1 cellular context compared by ENCODE assay signal in the genomic region with DNA sequence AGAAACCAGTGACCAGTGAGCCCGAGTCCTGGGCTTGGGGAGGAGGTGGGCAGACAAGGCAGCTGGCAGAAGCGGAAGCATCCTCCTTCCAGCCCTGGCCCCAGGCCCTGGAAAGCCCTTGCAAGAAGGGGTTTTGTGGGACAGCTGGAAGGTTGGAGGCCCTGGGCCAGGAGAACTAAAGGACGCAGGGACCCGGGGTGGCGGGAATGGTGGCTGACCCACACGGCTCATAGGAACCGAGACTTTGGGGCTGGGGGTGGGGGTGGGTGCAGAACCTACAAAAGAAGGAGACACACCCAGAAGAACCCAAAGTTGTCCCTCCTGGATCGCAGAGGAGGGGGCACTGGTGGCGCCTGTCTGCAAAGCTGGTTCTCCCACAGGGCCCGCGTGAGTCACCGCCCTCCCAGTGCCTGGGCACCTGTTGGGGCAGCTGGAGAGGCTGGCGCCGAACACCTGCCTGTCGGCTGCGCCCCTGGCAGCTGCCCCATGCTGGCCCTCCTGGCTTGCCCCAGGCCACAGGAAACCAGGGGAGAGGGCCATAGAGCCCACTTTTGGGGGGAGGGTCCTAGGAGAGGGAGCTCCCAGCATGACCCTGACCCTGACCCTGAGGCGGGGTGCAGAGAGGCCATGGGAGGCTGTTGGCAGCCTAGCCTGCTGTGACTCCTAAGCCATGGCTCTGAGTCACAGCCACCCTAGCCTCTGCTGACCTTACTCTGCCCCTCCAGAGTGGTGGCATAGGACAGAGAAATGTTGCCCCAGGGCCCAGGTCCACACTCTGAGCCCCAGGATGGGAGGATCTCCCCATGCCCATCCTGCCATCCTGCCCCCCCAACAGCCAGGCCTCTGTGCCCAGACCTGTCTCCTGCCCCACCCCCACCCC.
TF ChIP-seq lines count a peak whose summit lies in the region.

No MANE protein-coding gene starts in this region.

TF ChIP-seq in HEK293, 187 proteins besides CTCF, POLR2A, EP300 and RAD21 (continued from another document):
- TF ChIP-seq, protein P1, sequence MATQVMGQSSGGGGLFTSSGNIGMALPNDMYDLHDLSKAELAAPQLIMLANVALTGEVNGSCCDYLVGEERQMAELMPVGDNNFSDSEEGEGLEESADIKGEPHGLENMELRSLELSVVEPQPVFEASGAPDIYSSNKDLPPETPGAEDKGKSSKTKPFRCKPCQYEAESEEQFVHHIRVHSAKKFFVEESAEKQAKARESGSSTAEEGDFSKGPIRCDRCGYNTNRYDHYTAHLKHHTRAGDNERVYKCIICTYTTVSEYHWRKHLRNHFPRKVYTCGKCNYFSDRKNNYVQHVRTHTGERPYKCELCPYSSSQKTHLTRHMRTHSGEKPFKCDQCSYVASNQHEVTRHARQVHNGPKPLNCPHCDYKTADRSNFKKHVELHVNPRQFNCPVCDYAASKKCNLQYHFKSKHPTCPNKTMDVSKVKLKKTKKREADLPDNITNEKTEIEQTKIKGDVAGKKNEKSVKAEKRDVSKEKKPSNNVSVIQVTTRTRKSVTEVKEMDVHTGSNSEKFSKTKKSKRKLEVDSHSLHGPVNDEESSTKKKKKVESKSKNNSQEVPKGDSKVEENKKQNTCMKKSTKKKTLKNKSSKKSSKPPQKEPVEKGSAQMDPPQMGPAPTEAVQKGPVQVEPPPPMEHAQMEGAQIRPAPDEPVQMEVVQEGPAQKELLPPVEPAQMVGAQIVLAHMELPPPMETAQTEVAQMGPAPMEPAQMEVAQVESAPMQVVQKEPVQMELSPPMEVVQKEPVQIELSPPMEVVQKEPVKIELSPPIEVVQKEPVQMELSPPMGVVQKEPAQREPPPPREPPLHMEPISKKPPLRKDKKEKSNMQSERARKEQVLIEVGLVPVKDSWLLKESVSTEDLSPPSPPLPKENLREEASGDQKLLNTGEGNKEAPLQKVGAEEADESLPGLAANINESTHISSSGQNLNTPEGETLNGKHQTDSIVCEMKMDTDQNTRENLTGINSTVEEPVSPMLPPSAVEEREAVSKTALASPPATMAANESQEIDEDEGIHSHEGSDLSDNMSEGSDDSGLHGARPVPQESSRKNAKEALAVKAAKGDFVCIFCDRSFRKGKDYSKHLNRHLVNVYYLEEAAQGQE (tag by site-specific recombination; IDR thresholded peaks at IDR 0.05): no peak
- no peak for TF ChIP-seq ZNF747 (tag by site-specific recombination; IDR thresholded peaks at IDR 0.05)
- no peak for TF ChIP-seq ZNF521 (tag by site-specific recombination; IDR thresholded peaks at IDR 0.05)
- TF ChIP-seq, protein P2, sequence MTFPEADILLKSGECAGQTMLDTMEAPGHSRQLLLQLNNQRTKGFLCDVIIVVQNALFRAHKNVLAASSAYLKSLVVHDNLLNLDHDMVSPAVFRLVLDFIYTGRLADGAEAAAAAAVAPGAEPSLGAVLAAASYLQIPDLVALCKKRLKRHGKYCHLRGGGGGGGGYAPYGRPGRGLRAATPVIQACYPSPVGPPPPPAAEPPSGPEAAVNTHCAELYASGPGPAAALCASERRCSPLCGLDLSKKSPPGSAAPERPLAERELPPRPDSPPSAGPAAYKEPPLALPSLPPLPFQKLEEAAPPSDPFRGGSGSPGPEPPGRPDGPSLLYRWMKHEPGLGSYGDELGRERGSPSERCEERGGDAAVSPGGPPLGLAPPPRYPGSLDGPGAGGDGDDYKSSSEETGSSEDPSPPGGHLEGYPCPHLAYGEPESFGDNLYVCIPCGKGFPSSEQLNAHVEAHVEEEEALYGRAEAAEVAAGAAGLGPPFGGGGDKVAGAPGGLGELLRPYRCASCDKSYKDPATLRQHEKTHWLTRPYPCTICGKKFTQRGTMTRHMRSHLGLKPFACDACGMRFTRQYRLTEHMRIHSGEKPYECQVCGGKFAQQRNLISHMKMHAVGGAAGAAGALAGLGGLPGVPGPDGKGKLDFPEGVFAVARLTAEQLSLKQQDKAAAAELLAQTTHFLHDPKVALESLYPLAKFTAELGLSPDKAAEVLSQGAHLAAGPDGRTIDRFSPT (tag by site-specific recombination; IDR thresholded peaks at IDR 0.05): peak; percentile 25; the same call in 1 of the 2 replicates
- peak; percentile 44 for TF ChIP-seq SCRT1 (tag by site-specific recombination; IDR thresholded peaks at IDR 0.05; ENCODE audit: borderline replicate concordance)
- no peak for TF ChIP-seq ZBTB21 (tag by site-specific recombination; IDR thresholded peaks at IDR 0.05)
- TF ChIP-seq KLF8 (tag by site-specific recombination; IDR thresholded peaks at IDR 0.05): no peak
TF ChIP-seq in HEK293: peak in this region for 4.
